Comparison of ENCODE assay signal across 25 cellular contexts in genomic region chr5:133303298-133303697, GRCh38.
DNase-seq lines count a peak whose midpoint lies in the region; ATAC-seq, FAIRE-seq and TF ChIP-seq lines count a peak whose summit lies in the region.
"Had no signal": no experiment of that assay in that cellular context is flagged by ENCODE, and none has a peak within 500 bp of the region (broad histone marks: within the 10 kb centered on the region; RNA-seq: fewer than 3 reads in every experiment).

No MANE protein-coding gene starts in this region.

- FAIRE-seq in HepG2 (lab: Jason Lieb, UNC): no peak
- FAIRE-seq in kidney (lab: Jason Lieb, UNC): no peak
- FAIRE-seq: A549, D721Med, GM12891, GM18507 had no signal

- H3K9ac ChIP-seq in HepG2 (ENCODE audit: insufficient read depth, low read depth, low read length) (no peak overlapping the region), kidney (ENCODE audit: low read length in 2 of 2) (no peak overlapping the region)
- H3K9ac ChIP-seq: BLaER1 treated with 17β-estradiol and CSF1 and Interleukin-3, amounts not matched to agents 10 nM and 100 nM had no signal

- H3K9me3 ChIP-seq in right lobe of liver (no peaks in the 10 kb centered on the region), HepG2 (ENCODE audit: low read length) (no peaks in the 10 kb centered on the region), kidney (ENCODE audit: control insufficient read depth in 1 of 2, low read length in 2 of 2) (no peaks in the 10 kb centered on the region)
- H3K9me3 ChIP-seq: A549; BE2C; BLaER1 treated with 17β-estradiol and CSF1 and Interleukin-3, amounts not matched to agents 10 nM and 100 nM had no signal

- TF ChIP-seq CTCF in right lobe of liver (IDR thresholded peaks at IDR 0.05) (no peak), HepG2 (CRISPR knock-in tag; IDR thresholded peaks at IDR 0.05) (no peak), kidney (IDR thresholded peaks at IDR 0.05; ENCODE audit: borderline replicate concordance, extremely low read depth, insufficient read depth) (no peak)

- no peak for TF ChIP-seq RAD21 in HepG2 (CRISPR knock-in tag; IDR thresholded peaks at IDR 0.05)

- TF ChIP-seq EP300 in HepG2 (IDR thresholded peaks at IDR 0.05; ENCODE audit: low read depth in 2 of 2, low read length in 2 of 2) (no peak), HepG2 (CRISPR knock-in tag; IDR thresholded peaks at IDR 0.05; ENCODE audit: borderline replicate concordance) (no peak)

- WGBS in right lobe of liver (ENCODE audit: insufficient coverage, low coverage, low lambda C conversion rate, missing lambda C conversion rate): no CpG with 5 or more reads among the region's 2 CpGs
- 0% methylated on average over 2 of the region's 2 CpGs for WGBS in HepG2 (ENCODE audit: low lambda C conversion rate)

- no peak overlapping the region for H3K4me2 ChIP-seq in HepG2 (ENCODE audit: low read depth, low read length)
- H3K4me2 ChIP-seq: A549; BLaER1 treated with 17β-estradiol and CSF1 and Interleukin-3, amounts not matched to agents 10 nM and 100 nM; GM23338 had no signal

- DNase-seq in Right ventricle myocardium superior: no peak
- DNase-seq in left cardiac atrium: no peak
- no peak for DNase-seq in right lobe of liver
- DNase-seq in HepG2 (ENCODE audit: low spot score): no peak
- DNase-seq in kidney: peak; percentile 12
- DNase-seq in HuH-7.5 (ENCODE audit: low spot score): no peak
- DNase-seq: 8988T; ACHN; AML-193; BE2C; CD4-positive, alpha-beta T cell; CD8-positive, alpha-beta memory T cell; DMS 273 treated with DMSO at 0.1 percent for 48 hours; DMS79; EL; GDM1; H9 had no signal

- CTCF ChIA-PET in HepG2 (lab: Yijun Ruan, JAX; ENCODE audit: low intra/inter-chr PET ratio, low total read pairs): no interaction called here

- H3K4me1 ChIP-seq in right lobe of liver (no peaks in the 10 kb centered on the region), HepG2 (ENCODE audit: insufficient read depth, low read length) (no peaks in the 10 kb centered on the region), kidney (ENCODE audit: control insufficient read depth in 1 of 2, insufficient read depth in 1 of 2, low read depth in 1 of 2, low read length in 2 of 2) (peaks cover 0 to 10% of the 10 kb centered on the region in 2 donors)
- H3K4me1 ChIP-seq: A549, BE2C had no signal

- H3K36me3 ChIP-seq in right lobe of liver: no peaks in the 10 kb centered on the region
- no peaks in the 10 kb centered on the region for H3K36me3 ChIP-seq in HepG2 (replicated peaks in 1 of 2; ENCODE audit: control insufficient read depth in 1 of 2, insufficient read depth in 2 of 2, low read length in 2 of 2)
- H3K36me3 ChIP-seq in kidney (ENCODE audit: control insufficient read depth in 1 of 2, insufficient read depth in 2 of 2, low read length in 2 of 2): no peaks in the 10 kb centered on the region
- H3K36me3 ChIP-seq: BE2C; BLaER1 treated with 17β-estradiol and CSF1 and Interleukin-3, amounts not matched to agents 10 nM and 100 nM had no signal

- H3K27ac ChIP-seq in right lobe of liver: no peak overlapping the region
- no peak overlapping the region for H3K27ac ChIP-seq in HepG2 (ENCODE audit: extremely low read length, insufficient read depth, low read length)
- H3K27ac ChIP-seq in kidney (ENCODE audit: low read depth in 2 of 2, low read length in 2 of 2): no peak overlapping the region
- H3K27ac ChIP-seq: A549; BLaER1 treated with 17β-estradiol and CSF1 and Interleukin-3, amounts not matched to agents 10 nM and 100 nM had no signal

- no peaks in the 10 kb centered on the region for H3K79me2 ChIP-seq in HepG2 (ENCODE audit: insufficient read depth, low read length)

- H3K27me3 ChIP-seq in right lobe of liver (no peaks in the 10 kb centered on the region), HepG2 (ENCODE audit: control insufficient read depth in 1 of 2, insufficient read depth in 2 of 2, low read length in 2 of 2) (peaks cover 0 to 29% of the 10 kb centered on the region in 2 experiments; a peak in 4 of 5 replicates)
- H3K27me3 ChIP-seq: BE2C; BLaER1 treated with 17β-estradiol and CSF1 and Interleukin-3, amounts not matched to agents 10 nM and 100 nM had no signal

- BruUV-seq in HepG2 (replicated peaks; lab: Mats Ljungman, UMichigan): no TSS peak

- POLR2A ChIA-PET in HepG2 (lab: Yijun Ruan, JAX): no interaction called here

- H2AFZ ChIP-seq in HepG2 (ENCODE audit: low read length): no peak overlapping the region
- H2AFZ ChIP-seq: GM23338 had no signal

- H3K4me3 ChIP-seq in right lobe of liver: no peak overlapping the region
- H3K4me3 ChIP-seq in HepG2 (replicated peaks in 1 of 3; ENCODE audit: insufficient read depth in 1 of 3, low read depth in 2 of 3, low read length in 3 of 3): no peak overlapping the region
- H3K4me3 ChIP-seq in kidney (ENCODE audit: low read length in 2 of 2): no peak overlapping the region
- H3K4me3 ChIP-seq: A549; BLaER1 treated with 17β-estradiol and CSF1 and Interleukin-3, amounts not matched to agents 10 nM and 100 nM; GM23338 had no signal

- in situ Hi-C loops in HepG2 (cut with HindIII; ENCODE audit: extremely low pct_ligation_motif_present, low pct_unique_long_range_greater_than_20kb): no loop called here

- ATAC-seq in Right ventricle myocardium superior (ENCODE audit: poor library complexity): peak; percentile 87
- no peak for ATAC-seq in left cardiac atrium
- ATAC-seq in right lobe of liver: peak in 3 of 4 donors; percentile 18 to 32 (median 21)
- ATAC-seq in HepG2: no peak
- ATAC-seq in HG03342 (IDR thresholded peaks at IDR 0.05; ENCODE audit: unreplicated experiment): no peak
- ATAC-seq: A549, GM23338, HCT116 had no signal

- TF ChIP-seq POLR2A in right lobe of liver (IDR thresholded peaks at IDR 0.05) (no peak), HepG2 (IDR thresholded peaks at IDR 0.05; ENCODE audit: insufficient read depth in 1 of 2, low read depth in 2 of 2, low read length in 2 of 2) (no peak)

- H4K20me1 ChIP-seq in HepG2 (ENCODE audit: insufficient read depth, low read length): no peaks in the 10 kb centered on the region

- intact Hi-C loops in Right ventricle myocardium superior (cut with DNase I): no loop called here
- intact Hi-C loops in left cardiac atrium (cut with DNase I): no loop called here
- intact Hi-C loops in right lobe of liver (cut with DNase I): no loop called here
- intact Hi-C loops in HepG2 (cut with micrococcal nuclease; ENCODE audit: unreplicated experiment): no loop called here
- intact Hi-C loops in kidney (cut with DNase I): no loop called here

TF ChIP-seq in HepG2, 621 proteins besides CTCF, POLR2A, EP300 and RAD21:
- TF ChIP-seq NFAT5 (CRISPR knock-in tag; IDR thresholded peaks at IDR 0.05) (no peak), POGZ (CRISPR knock-in tag; IDR thresholded peaks at IDR 0.05) (no peak), ZNF354B (CRISPR knock-in tag; IDR thresholded peaks at IDR 0.05) (no peak), TP53 (CRISPR knock-in tag; conservative IDR thresholded peaks at IDR 0.05) (no peak)
TF ChIP-seq in HepG2: peak in this region for 0.

Comparison
In these comparisons a context has a peak if more than half of its experiments do, and no peak if none do; other contexts are left out.
1. ATAC-seq: peak in Right ventricle myocardium superior (single experiment) and right lobe of liver (3 of 4); none in left cardiac atrium (0 of 2), HepG2 (single experiment) and HG03342 (single experiment).